Comparison of ENCODE assay signal across 8 cellular contexts in genomic region chr12:108856428-108857157, GRCh38. TPM values are rescaled to one million over a fixed set of nuclear protein-coding genes. Genes with fewer than 3 reads are reported as not detected.
A peak's percentile ranks its signal among the peaks of the same experiment; 100 is the strongest.
DNase-seq lines count a peak whose midpoint lies in the region; ATAC-seq and TF ChIP-seq lines count a peak whose summit lies in the region.

No MANE protein-coding gene starts in this region.

- H3K27ac ChIP-seq in A673 (ENCODE audit: low read depth, low read length, poor library complexity, severe bottlenecking) (peak overlapping the region; percentile 89), ascending aorta (peak overlapping the region; percentile 93 to 97), iPS-20b (ENCODE audit: low read length) (no peak overlapping the region)

- BruUV-seq in A673 (replicated peaks; lab: Mats Ljungman, UMichigan): no TSS peak

- peak; percentile 15 for ATAC-seq in GM19025 (IDR thresholded peaks at IDR 0.05; ENCODE audit: low read depth, unreplicated experiment)
- ATAC-seq in HG03196 (IDR thresholded peaks at IDR 0.05; ENCODE audit: unreplicated experiment): peak; percentile 23

- peaks cover 4% of the 10 kb centered on the region for H3K9me3 ChIP-seq in A673 (ENCODE audit: low read depth, low read length, poor library complexity, severe bottlenecking)
- no peaks in the 10 kb centered on the region for H3K9me3 ChIP-seq in ascending aorta
- H3K9me3 ChIP-seq in iPS-20b (ENCODE audit: insufficient read depth, low read depth, low read length): peaks cover 5% of the 10 kb centered on the region; the same call in 1 of the 2 replicates

- peak overlapping the region; percentile 85 for H3K4me3 ChIP-seq in A673 (ENCODE audit: low read depth, low read length, poor library complexity, severe bottlenecking)
- peak overlapping the region; percentile 87 to 93 for H3K4me3 ChIP-seq in ascending aorta
- peak overlapping the region; percentile 82 for H3K4me3 ChIP-seq in iPS-20b (ENCODE audit: low read length)

- H3K27me3 ChIP-seq in A673 (replicated peaks; ENCODE audit: insufficient read depth, low read depth, low read length, poor library complexity) (no peaks in the 10 kb centered on the region), ascending aorta (no peaks in the 10 kb centered on the region), iPS-20b (ENCODE audit: insufficient read depth, low read length) (peaks cover 14% of the 10 kb centered on the region; the same call in 1 of the 2 replicates)

- no peak for TF ChIP-seq CTCF in A673 (conservative IDR thresholded peaks at IDR 0.05; ENCODE audit: low read depth, low read length)
- no peak for TF ChIP-seq CTCF in ascending aorta (IDR thresholded peaks at IDR 0.05)

- POLR2A ChIA-PET in A673 (lab: Charles Lee; ENCODE audit: low non-redundant PET): no interaction called here

- peak; percentile 50 for DNase-seq in A673 (ENCODE audit: low spot score)
- DNase-seq in T-helper 22 cell (ENCODE audit: low read depth): peak; percentile 47
- peak; percentile 59 to 88 for DNase-seq in ascending aorta (ENCODE audit: low spot score in 2 of 2)
- peak; percentile 45 to 54 for DNase-seq in stimulated activated CD4-positive, alpha-beta T cell treated with anti-CD3 and anti-CD28 coated beads, Interleukin-12 subunit alpha, Interleukin-12 subunit beta, amount 100 ng/mL, for 24 hours (ENCODE audit: low read depth in 2 of 2)
- DNase-seq in NCI-H2107 (lab: John Stamatoyannopoulos, UW): no peak

- H3K4me1 ChIP-seq in A673 (ENCODE audit: insufficient read depth, low read length, poor library complexity, severe bottlenecking) (peaks cover 38% of the 10 kb centered on the region), ascending aorta (peaks cover 23 to 46% of the 10 kb centered on the region in 2 donors), iPS-20b (ENCODE audit: insufficient read depth, low read length) (peaks cover 10% of the 10 kb centered on the region)

- CTCF ChIA-PET in A673 (lab: Charles Lee): no interaction called here

- peaks cover 9% of the 10 kb centered on the region for H3K36me3 ChIP-seq in A673 (ENCODE audit: insufficient read depth, low read length, poor library complexity, severe bottlenecking)
- H3K36me3 ChIP-seq in ascending aorta: no peaks in the 10 kb centered on the region
- H3K36me3 ChIP-seq in iPS-20b (ENCODE audit: insufficient read depth, low read depth, low read length): peaks cover 4% of the 10 kb centered on the region

- intact Hi-C loops in A673 (cut with micrococcal nuclease; ENCODE audit: unreplicated experiment) (loop anchor here (5.0 to 10.0 kb wide), 2 partner anchors 238 to 606 kb away; partner anchors contain the start of genes ALKBH2 and UNG), ascending aorta (cut with DNase I) (loop anchor here (2.0 to 10.0 kb wide), 6 partner anchors 236 to 1764 kb away; partner anchors contain the start of genes ALKBH2, CRY1, FICD and ISCU)

- peak overlapping the region; percentile 82 for H3K9ac ChIP-seq in iPS-20b (ENCODE audit: low read depth, low read length)

RNA-seq across cellular contexts. Expression of gene SSH1, which starts 0.8 kb away (rescaled TPM):
- total RNA-seq in A673 (2021): 36.1 and 39.0 TPM in 2 replicates
- total RNA-seq in ascending aorta: 16.1 TPM

RNA-seq across cellular contexts. Expression of gene DAO, which starts 23.3 kb away (rescaled TPM):
- not detected in 2 replicates for total RNA-seq in A673 (2021)
- not detected for total RNA-seq in ascending aorta
